1 cellular context compared by ENCODE assay signal in genomic region chr3:177778633-177779032, GRCh38.
TF ChIP-seq lines count a peak whose summit lies in the region.

No MANE protein-coding gene starts in this region.

TF ChIP-seq in IMR-90, 13 proteins besides CTCF, POLR2A, EP300 and RAD21:
- no peak for TF ChIP-seq BHLHE40 (IDR thresholded peaks at IDR 0.05; ENCODE audit: low read depth, low read length)
